17 cellular contexts compared by ENCODE assay signal in genomic region chr14:25014440-25014839, GRCh38. TPM values are rescaled to one million over a fixed set of nuclear protein-coding genes. Genes with fewer than 3 reads are reported as not detected.
A peak's percentile ranks its signal among the peaks of the same experiment; 100 is the strongest.
DNase-seq lines count a peak whose midpoint lies in the region; ATAC-seq, FAIRE-seq and TF ChIP-seq lines count a peak whose summit lies in the region.
"Had no signal": no experiment of that assay in that cellular context is flagged by ENCODE, and none has a peak within 500 bp of the region (broad histone marks: within the 10 kb centered on the region; RNA-seq: fewer than 3 reads in every experiment).

No MANE protein-coding gene starts in this region.

- no peak overlapping the region for H3K23ac ChIP-seq in IMR-90 (ENCODE audit: low read depth, low read length)

- H2BK5ac ChIP-seq in IMR-90 (ENCODE audit: low read depth, low read length, poor library complexity, severe bottlenecking), result no peak overlapping the region

- H3K9me3 ChIP-seq in IMR-90 (ENCODE audit: control insufficient read depth, insufficient read depth, low read length) (no peaks in the 10 kb centered on the region), heart left ventricle (no peaks in the 10 kb centered on the region), small intestine (ENCODE audit: control insufficient read depth, low read depth) (no peaks in the 10 kb centered on the region)
- H3K9me3 ChIP-seq: Peyer's patch had no signal

- ATAC-seq in IMR-90 (ENCODE audit: low read depth) (peak; percentile 32; the same call in 1 of the 2 replicates), heart left ventricle (peak; percentile 53 to 79 (median 68)), left colon (peak; percentile 63)

- CTCF ChIA-PET in IMR-90 (lab: Yijun Ruan, JAX), result no interaction called here

- no peak overlapping the region for H3K14ac ChIP-seq in IMR-90 (replicated peaks; ENCODE audit: low read depth, low read length)

- no peak overlapping the region for H3K18ac ChIP-seq in IMR-90 (ENCODE audit: low read depth, low read length)

- no peak overlapping the region for H4K8ac ChIP-seq in IMR-90 (ENCODE audit: low read depth in 2 of 2, low read length in 2 of 2)

- H3K79me1 ChIP-seq in IMR-90 (ENCODE audit: low read depth in 1 of 2, low read length in 2 of 2), result no peaks in the 10 kb centered on the region; a peak in 1 of 4 replicates

- no peak overlapping the region for H4K91ac ChIP-seq in IMR-90 (ENCODE audit: insufficient read depth, low read depth, low read length)

- no peak overlapping the region for H2BK15ac ChIP-seq in IMR-90 (ENCODE audit: low read depth, low read length)

- H3K27me3 Mint-ChIP-seq in progenitor cell of endocrine pancreas, result no peaks in the 10 kb centered on the region

- H3K4me1 ChIP-seq in IMR-90 (ENCODE audit: control insufficient read depth, insufficient read depth, low read length) (peaks cover 3% of the 10 kb centered on the region), heart left ventricle (peaks cover 4 to 58% (median 12%) of the 10 kb centered on the region in 12 donors), small intestine (ENCODE audit: control insufficient read depth in 2 of 2, insufficient read depth in 1 of 2, low read depth in 1 of 2, low read length in 1 of 2) (peaks cover 0 to 4% of the 10 kb centered on the region in 2 donors)

- dilution Hi-C loops in IMR-90 (cut with HindIII; ENCODE audit: low sequenced_read_pairs, unreplicated experiment), result no loop called here

- in situ Hi-C loops in IMR-90 (cut with MboI; ENCODE audit: low sequenced_read_pairs), result no loop called here

- peak overlapping the region; percentile 55; the same call in 1 of the 2 replicates for H3K4me2 ChIP-seq in IMR-90 (ENCODE audit: low read depth, low read length)

- WGBS in IMR-90 (ENCODE audit: extremely low coverage in 2 of 2, insufficient read length in 1 of 2), 2 experiments, result no CpG with 5 or more reads among the region's 4 CpGs
- WGBS in heart left ventricle, 4 donors, result 56 to 68% (median 59%) methylated on average over 4 of the region's 4 CpGs
- 27 to 44% (median 35%) methylated on average over 4 of the region's 4 CpGs for WGBS in small intestine, 3 donors

- TF ChIP-seq CTCF in IMR-90 (conservative IDR thresholded peaks at IDR 0.05; ENCODE audit: low read depth, low read length), result no peak
- no peak for TF ChIP-seq CTCF in heart left ventricle (IDR thresholded peaks at IDR 0.05)
- TF ChIP-seq CTCF in progenitor cell of endocrine pancreas (IDR thresholded peaks at IDR 0.05; ENCODE audit: unreplicated experiment), result no peak

- H2BK20ac ChIP-seq in IMR-90 (ENCODE audit: low read depth, low read length), result no peak overlapping the region

- peaks cover 16% of the 10 kb centered on the region for H3K4me1 Mint-ChIP-seq in progenitor cell of endocrine pancreas (ENCODE audit: low read depth)
- H3K4me1 Mint-ChIP-seq: CD8-positive, alpha-beta memory T cell had no signal

- H3K9me1 ChIP-seq in IMR-90 (ENCODE audit: insufficient read depth, low read length), result no peaks in the 10 kb centered on the region; the same call in 1 of the 2 replicates

- H3K36me3 ChIP-seq in IMR-90 (ENCODE audit: control insufficient read depth, insufficient read depth, low read length) (no peaks in the 10 kb centered on the region), heart left ventricle (no peaks in the 10 kb centered on the region), small intestine (ENCODE audit: control insufficient read depth in 2 of 2, insufficient read depth in 2 of 2, low read length in 2 of 2) (no peaks in the 10 kb centered on the region)
- H3K36me3 ChIP-seq: Peyer's patch had no signal

- no peak overlapping the region for H3K9ac ChIP-seq in IMR-90 (ENCODE audit: low read depth, low read length)

- intact Hi-C loops in IMR-90 (cut with micrococcal nuclease) (no loop called here), heart left ventricle (cut with DNase I) (loop anchor here in 1 of 10 donors (5.0 kb wide), 1 partner anchor 33 kb away; no protein-coding TSS in a partner anchor), left colon (cut with DNase I, micrococcal nuclease) (no loop called here)

- H3K4me3 ChIP-seq in IMR-90 (ENCODE audit: insufficient read depth, low read depth, low read length), result no peak overlapping the region
- H3K4me3 ChIP-seq in heart left ventricle, result no peak overlapping the region
- H3K4me3 ChIP-seq in small intestine (ENCODE audit: low read depth in 1 of 2, low read length in 2 of 2), result no peak overlapping the region
- H3K4me3 ChIP-seq: Peyer's patch had no signal

- no peak overlapping the region for H2AK9ac ChIP-seq in IMR-90 (replicated peaks; ENCODE audit: low read depth, low read length, poor library complexity)

- H4K20me1 ChIP-seq in IMR-90 (ENCODE audit: insufficient read depth, low read length), result no peaks in the 10 kb centered on the region

- no TSS peak for BruUV-seq in IMR-90 (replicated peaks; lab: Mats Ljungman, UMichigan)

- H2AK5ac ChIP-seq in IMR-90 (ENCODE audit: low read depth, low read length), result no peak overlapping the region

- POLR2A ChIA-PET in IMR-90 (lab: Charles Lee; ENCODE audit: unreplicated experiment), result interaction anchor here (0.7 kb wide), 1 partner anchor 115 kb away, joined by 3 read pairs; no protein-coding TSS in a partner anchor

- H3K27ac Mint-ChIP-seq in progenitor cell of endocrine pancreas, result no peak overlapping the region
- H3K27ac Mint-ChIP-seq: CD8-positive, alpha-beta memory T cell had no signal

- H4K5ac ChIP-seq in IMR-90 (ENCODE audit: low read depth, low read length), result no peak overlapping the region

- H3K36me3 Mint-ChIP-seq in progenitor cell of endocrine pancreas (ENCODE audit: insufficient read depth), result no peaks in the 10 kb centered on the region
- H3K36me3 Mint-ChIP-seq: CD8-positive, alpha-beta memory T cell had no signal

- DNase-seq in IMR-90 (peak; percentile 31), heart left ventricle (no peak), left colon (no peak), small intestine (peak; percentile 91), foreskin melanocyte (no peak), progenitor cell of endocrine pancreas (ENCODE audit: low spot score, unreplicated experiment) (no peak), SKM-1 treated with dmso at 0.1 percent for 144 hours (lab: John Stamatoyannopoulos, UW; ENCODE audit: unreplicated experiment) (no peak)
- DNase-seq: CD8-positive, alpha-beta memory T cell; DMS153; HCEC 1CT; MV-4-11; NCI-H1417 treated with DMSO at 0.1 percent for 48 hours; NCI-H524; SIG-M5 had no signal

- no peak overlapping the region for H2BK120ac ChIP-seq in IMR-90 (ENCODE audit: low read depth, low read length)

- H3K56ac ChIP-seq in IMR-90 (ENCODE audit: extremely low read depth, insufficient read depth, low read length), result no peak overlapping the region

- no peak for TF ChIP-seq RAD21 in IMR-90 (IDR thresholded peaks at IDR 0.05; ENCODE audit: low read length)

- H3K4ac ChIP-seq in IMR-90 (ENCODE audit: low read depth, low read length), result no peak overlapping the region

- no peak overlapping the region for H3K4me3 Mint-ChIP-seq in progenitor cell of endocrine pancreas (ENCODE audit: low read depth)
- H3K4me3 Mint-ChIP-seq: CD8-positive, alpha-beta memory T cell had no signal

- H3K9me3 Mint-ChIP-seq in progenitor cell of endocrine pancreas (ENCODE audit: low read depth), result peaks cover 2% of the 10 kb centered on the region
- H3K9me3 Mint-ChIP-seq: CD8-positive, alpha-beta memory T cell had no signal

- peak; percentile 61 for FAIRE-seq in small intestine (lab: Jason Lieb, UNC)
- FAIRE-seq: GM12891 had no signal

- no peak overlapping the region for H3K27ac ChIP-seq in IMR-90 (ENCODE audit: insufficient read depth, low read length)
- no peak overlapping the region for H3K27ac ChIP-seq in heart left ventricle
- H3K27ac ChIP-seq in small intestine (ENCODE audit: low read depth in 1 of 2, low read length in 1 of 2), result no peak overlapping the region
- H3K27ac ChIP-seq: Peyer's patch had no signal

- TF ChIP-seq POLR2A in IMR-90 (IDR thresholded peaks at IDR 0.05; ENCODE audit: low read depth, low read length), result no peak
- TF ChIP-seq POLR2A in heart left ventricle (IDR thresholded peaks at IDR 0.05), result no peak

- H3K27me3 ChIP-seq in IMR-90 (ENCODE audit: control insufficient read depth, insufficient read depth, low read length), result no peaks in the 10 kb centered on the region
- H3K27me3 ChIP-seq in heart left ventricle, result no peaks in the 10 kb centered on the region
- no peaks in the 10 kb centered on the region for H3K27me3 ChIP-seq in small intestine (ENCODE audit: control insufficient read depth in 2 of 2, insufficient read depth in 2 of 2, low read length in 2 of 2)
- H3K27me3 ChIP-seq: Peyer's patch had no signal

- H2AFZ ChIP-seq in IMR-90 (replicated peaks; ENCODE audit: low read length, poor library complexity), result no peak overlapping the region

TF ChIP-seq in IMR-90, 13 proteins besides CTCF, POLR2A, EP300 and RAD21:
- TF ChIP-seq MXI1 (IDR thresholded peaks at IDR 0.05; ENCODE audit: borderline replicate concordance, low read depth, low read length), result no peak
- TF ChIP-seq BHLHE40 (IDR thresholded peaks at IDR 0.05; ENCODE audit: low read depth, low read length), result no peak
- TF ChIP-seq SMC3 (IDR thresholded peaks at IDR 0.05; ENCODE audit: low read depth, low read length), result no peak
- TF ChIP-seq RCOR1 (IDR thresholded peaks at IDR 0.05; ENCODE audit: insufficient replicate concordance, low read length), result no peak
- TF ChIP-seq FOS (IDR thresholded peaks at IDR 0.05; ENCODE audit: low read depth, low read length), result no peak
- no peak for TF ChIP-seq MAZ (IDR thresholded peaks at IDR 0.05; ENCODE audit: borderline replicate concordance, low read depth, low read length)

RNA-seq across cellular contexts. Expression of gene STXBP6, which starts 35.5 kb away (rescaled TPM):
- 14.3 and 15.6 TPM in 2 replicates for total RNA-seq in IMR-90 (2012; rRNA removed)
- 12.1 and 14.2 TPM in 2 replicates for polyA plus RNA-seq in IMR-90 (2012; rRNA removed)
- polyA plus RNA-seq in IMR-90 (2012; cell fraction: cytosol; rRNA removed), result 4.6 and 6.2 TPM in 2 replicates
- polyA plus RNA-seq in IMR-90 (2012; cell fraction: nucleus; rRNA removed; ENCODE audit: low replicate concordance), result 2.9 and 10.0 TPM in 2 replicates
- total RNA-seq in heart left ventricle, result 10 to 100 TPM; 12.5 to 30.9 (median 22.5) TPM
- 10 to 100 TPM; 23.7 to 57.3 TPM for polyA plus RNA-seq in heart left ventricle
- 10 to 100 TPM; 19.9 to 28.3 TPM for total RNA-seq in left colon
- 10 to 100 TPM; 12.7 to 53.7 (median 23.2) TPM for polyA plus RNA-seq in small intestine
- total RNA-seq in progenitor cell of endocrine pancreas, result 11.7 and 11.9 TPM in 2 replicates
- total RNA-seq: G401 had no signal
- polyA plus RNA-seq: CD8-positive, alpha-beta memory T cell had no signal

Comparison
In these comparisons a context has a peak if more than half of its experiments do, and no peak if none do; other contexts are left out.
1. DNase-seq: peak in IMR-90 (single experiment) and small intestine (single experiment); none in heart left ventricle (0 of 5), left colon (0 of 2), foreskin melanocyte (single experiment), progenitor cell of endocrine pancreas (single experiment) and SKM-1 treated with dmso at 0.1 percent for 144 hours (single experiment).
2. Peak in every context shown above with its lines, with median percentiles within 50 percentile points of each other: ATAC-seq.